ENCODE assay signal across 9 cellular contexts in the genomic region with DNA sequence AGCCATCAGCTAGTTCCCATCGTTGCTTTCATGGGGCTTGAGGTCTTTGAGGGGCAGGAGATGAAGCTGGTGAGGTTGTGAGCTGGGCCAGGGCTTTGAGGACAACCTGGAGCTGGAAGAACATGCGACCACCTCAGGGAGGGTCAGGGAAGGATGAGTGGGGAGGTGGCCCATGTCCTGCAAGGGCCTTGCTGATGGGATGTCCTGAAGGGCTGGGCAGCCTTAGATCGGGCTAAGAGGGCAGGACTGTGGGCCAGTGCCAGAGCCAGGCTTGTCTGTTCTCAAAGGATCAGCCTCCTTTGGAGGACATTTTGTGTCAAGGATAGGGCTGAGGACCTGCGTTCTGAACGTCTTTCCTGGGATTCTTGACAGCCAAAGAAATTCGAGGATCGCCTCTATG. TPM values are rescaled to one million over a fixed set of nuclear protein-coding genes. Genes with fewer than 3 reads are reported as not detected.
DNase-seq lines count a peak whose midpoint lies in the region; ATAC-seq, FAIRE-seq and TF ChIP-seq lines count a peak whose summit lies in the region.
"Had no signal": no experiment of that assay in that cellular context is flagged by ENCODE, and none has a peak within 500 bp of the region (broad histone marks: within the 10 kb centered on the region; RNA-seq: fewer than 3 reads in every experiment).

No MANE protein-coding gene starts in this region.

- no peaks in the 10 kb centered on the region for H3K9me3 Mint-ChIP-seq in activated CD4-positive, alpha-beta T cell treated with anti-CD3 and anti-CD28 coated beads for 36 hours (ENCODE audit: low read depth)

- no peak overlapping the region for H3K9ac ChIP-seq in K562 (ENCODE audit: insufficient read depth in 1 of 2, low read depth in 2 of 2, low read length in 2 of 2)
- peak overlapping the region in 1 of 2 donors; percentile 74 for H3K9ac ChIP-seq in stomach smooth muscle (ENCODE audit: low read length in 2 of 2)

- peaks cover 0 to 19% of the 10 kb centered on the region in 2 experiments; a peak in 2 of 5 replicates for H3K4me1 ChIP-seq in K562 (replicated peaks in 1 of 2; ENCODE audit: control insufficient read depth in 2 of 2, insufficient read depth in 2 of 2, low read length in 2 of 2)
- peaks cover 0 to 2% of the 10 kb centered on the region in 2 donors for H3K4me1 ChIP-seq in lung (ENCODE audit: control insufficient read depth in 2 of 2, insufficient read depth in 2 of 2, low read length in 2 of 2)
- H3K4me1 ChIP-seq in stomach smooth muscle (ENCODE audit: control insufficient read depth, insufficient read depth, low read length) = peaks cover 19% of the 10 kb centered on the region

- no peak overlapping the region for H2AFZ ChIP-seq in K562 (ENCODE audit: low read depth, low read length)

- H3K4me3 Mint-ChIP-seq in activated CD4-positive, alpha-beta T cell treated with anti-CD3 and anti-CD28 coated beads for 36 hours = peak overlapping the region; percentile 76

- H3K27ac Mint-ChIP-seq in activated CD4-positive, alpha-beta T cell treated with anti-CD3 and anti-CD28 coated beads for 36 hours = peak overlapping the region; percentile 25

- WGBS in K562 (ENCODE audit: insufficient coverage, low coverage, missing lambda C conversion rate) = 81% methylated on average over 7 of the region's 7 CpGs
- WGBS in lung, 2 donors = 80 to 83% methylated on average over 7 of the region's 7 CpGs

- H3K4me3 ChIP-seq in K562 = no peak overlapping the region
- H3K4me3 ChIP-seq in lung = no peak overlapping the region
- no peak overlapping the region for H3K4me3 ChIP-seq in stomach smooth muscle (ENCODE audit: low read length in 2 of 2)

- H3K79me2 ChIP-seq in K562 (ENCODE audit: control insufficient read depth, insufficient read depth, low read length) = no peaks in the 10 kb centered on the region

- peaks cover 7% of the 10 kb centered on the region; the same call in 1 of the 2 replicates for H4K20me1 ChIP-seq in K562 (replicated peaks; ENCODE audit: control insufficient read depth, insufficient read depth, low read length)

- no peaks in the 10 kb centered on the region for H3K9me1 ChIP-seq in K562 (ENCODE audit: control insufficient read depth, insufficient read depth, low read length)

- no peak overlapping the region for H3K27ac ChIP-seq in K562 (ENCODE audit: extremely low read depth, low read depth, low read length)
- peak overlapping the region; percentile 78 to 92 for H3K27ac ChIP-seq in lung (ENCODE audit: low read depth in 1 of 2, low read length in 1 of 2)
- peak overlapping the region; percentile 93 for H3K27ac ChIP-seq in stomach smooth muscle (ENCODE audit: low read length)

- H3K27me3 ChIP-seq in K562 (ENCODE audit: control insufficient read depth in 2 of 2, insufficient read depth in 2 of 2, low read length in 2 of 2) = no peaks in the 10 kb centered on the region
- H3K27me3 ChIP-seq in lung (ENCODE audit: control insufficient read depth, insufficient read depth) = no peaks in the 10 kb centered on the region
- H3K27me3 ChIP-seq in stomach smooth muscle (ENCODE audit: control insufficient read depth in 1 of 2, insufficient read depth in 2 of 2, low read length in 2 of 2) = no peaks in the 10 kb centered on the region

- intact Hi-C loops in activated CD4-positive, alpha-beta T cell treated with anti-CD3 and anti-CD28 coated beads for 36 hours (cut with DNase I, micrococcal nuclease) = loop anchor here in 1 of 2 experiments (1.0 kb wide), 1 partner anchor 10 kb away; a partner anchor contains a TSS
- intact Hi-C loops in K562 (cut with micrococcal nuclease) = no loop called here

- no peaks in the 10 kb centered on the region for H3K27me3 Mint-ChIP-seq in activated CD4-positive, alpha-beta T cell treated with anti-CD3 and anti-CD28 coated beads for 36 hours

- TF ChIP-seq CTCF in K562 (IDR thresholded peaks at IDR 0.05 in 2 of 3, conservative IDR thresholded peaks at IDR 0.05 in 1 of 3; ENCODE audit: insufficient read depth in 2 of 3, low read depth in 1 of 3, low read length in 3 of 3) (no peak), lung (IDR thresholded peaks at IDR 0.05; ENCODE audit: control extremely low read depth, extremely low read depth) (no peak)

- POLR2A ChIA-PET in activated CD4-positive, alpha-beta T cell treated with anti-CD3 and anti-CD28 coated beads for 36 hours (lab: Charles Lee) = no interaction called here
- POLR2A ChIA-PET in K562 (lab: Yijun Ruan, JAX) = interaction anchor here (1.0 to 1.4 kb wide), 3 partner anchors 10 to 13 kb away, joined by 3 to 4 read pairs (median 3); no protein-coding TSS in a partner anchor

- DNase-seq in activated CD4-positive, alpha-beta T cell treated with anti-CD3 and anti-CD28 coated beads for 36 hours = no peak
- no peak for DNase-seq in activated CD4-positive, alpha-beta T cell treated with anti-CD3 and anti-CD28 coated beads, Interleukin-2, amount 50 U/mL, for 48 hours
- no peak for DNase-seq in K562 (ENCODE audit: extremely low read depth in 1 of 4, low spot score in 3 of 4)
- no peak for DNase-seq in lung (ENCODE audit: low spot score)
- no peak for DNase-seq in GDM1 (lab: John Stamatoyannopoulos, UW)

- H3K4me2 ChIP-seq in K562 (ENCODE audit: insufficient read depth, low read length) = no peak overlapping the region

- no peaks in the 10 kb centered on the region for H3K36me3 Mint-ChIP-seq in activated CD4-positive, alpha-beta T cell treated with anti-CD3 and anti-CD28 coated beads for 36 hours (ENCODE audit: low read depth)

- no peak for TF ChIP-seq RAD21 in K562 (CRISPR knock-in tag; conservative IDR thresholded peaks at IDR 0.05 in 1 of 2, IDR thresholded peaks at IDR 0.05 in 1 of 2)

- H3K4me1 Mint-ChIP-seq in activated CD4-positive, alpha-beta T cell treated with anti-CD3 and anti-CD28 coated beads for 36 hours = peaks cover 11% of the 10 kb centered on the region

- CTCF ChIA-PET in activated CD4-positive, alpha-beta T cell treated with anti-CD3 and anti-CD28 coated beads for 36 hours (lab: Charles Lee) = interaction anchor here (1.1 to 2.4 kb wide), 3 partner anchors 10 to 105 kb away, joined by 4 to 9 read pairs (median 7); no protein-coding TSS in a partner anchor
- CTCF ChIA-PET in K562 (lab: Yijun Ruan, JAX; ENCODE audit: low intra/inter-chr PET ratio) = no interaction called here

- TF ChIP-seq POLR2A in K562 (conservative IDR thresholded peaks at IDR 0.05) = peak; percentile 45

- peaks cover 45% of the 10 kb centered on the region for H3K36me3 ChIP-seq in K562 (ENCODE audit: control insufficient read depth, insufficient read depth, low read length)
- H3K36me3 ChIP-seq in lung (ENCODE audit: control insufficient read depth in 2 of 2, insufficient read depth in 2 of 2, low read length in 2 of 2) = peaks cover 9 to 42% of the 10 kb centered on the region in 2 donors
- peaks cover 25 to 26% of the 10 kb centered on the region in 2 donors for H3K36me3 ChIP-seq in stomach smooth muscle (ENCODE audit: control insufficient read depth in 2 of 2, insufficient read depth in 2 of 2, low read length in 2 of 2)

- in situ Hi-C loops in K562 (cut with MboI) = no loop called here

- no peak for TF ChIP-seq EP300 in K562 (IDR thresholded peaks at IDR 0.05; ENCODE audit: low read length)

- no peak for ATAC-seq in activated CD4-positive, alpha-beta T cell treated with anti-CD3 and anti-CD28 coated beads for 36 hours
- ATAC-seq in K562 (no peak), lung (ENCODE audit: insufficient read depth, low FRiP score) (no peak), GM21529 (IDR thresholded peaks at IDR 0.05; ENCODE audit: unreplicated experiment) (no peak), HG03565 (IDR thresholded peaks at IDR 0.05; ENCODE audit: unreplicated experiment) (no peak)

- FAIRE-seq in K562 (lab: Jason Lieb, UNC) = no peak
- FAIRE-seq: TTC549 had no signal

- BruUV-seq in K562 (replicated peaks; lab: Mats Ljungman, UMichigan) = no TSS peak

- no peaks in the 10 kb centered on the region for H3K9me3 ChIP-seq in K562 (replicated peaks; ENCODE audit: control insufficient read depth, insufficient read depth, low read depth, low read length)
- H3K9me3 ChIP-seq in lung (ENCODE audit: control insufficient read depth in 2 of 2, insufficient read depth in 1 of 2, low read length in 1 of 2) = no peaks in the 10 kb centered on the region
- no peaks in the 10 kb centered on the region for H3K9me3 ChIP-seq in stomach smooth muscle (ENCODE audit: control insufficient read depth in 2 of 2, low read length in 2 of 2)

RNA-seq across cellular contexts. Expression of a gene that starts 10.5 kb away (rescaled TPM):
- total RNA-seq in activated CD4-positive, alpha-beta T cell treated with anti-CD3 and anti-CD28 coated beads for 36 hours = 10 to 100 TPM; 22.5 to 24.2 TPM
- total RNA-seq in K562 (2011; cell fraction: chromatin; rRNA removed; ENCODE audit: low replicate concordance) = 79.5 and 196 TPM in 2 replicates
- 87.7 and 88.8 TPM in 2 replicates for total RNA-seq in K562 (2011; cell fraction: nucleolus; rRNA removed)
- total RNA-seq in K562 (2011; cell fraction: nucleoplasm; rRNA removed) = 87.0 and 108 TPM in 2 replicates
- total RNA-seq in K562 (2014; rRNA removed) = 31.8 and 34.9 TPM in 2 replicates
- total RNA-seq in K562 (2014; rRNA removed; fragmentation: Illumina TruSeq; extraction: Trizol) = 14.7 and 15.9 TPM in 2 replicates
- 19.3 and 20.3 TPM in 2 replicates for total RNA-seq in K562 (2015; rRNA removed; fragmentation: Illumina TruSeq; extraction: Trizol)
- total RNA-seq in K562 (2021) = 37.8 and 43.8 TPM in 2 replicates
- 23.8 and 34.3 TPM in 2 replicates for polyA plus RNA-seq in K562 (2011; rRNA removed)
- 28.3 and 30.8 TPM in 2 replicates for polyA plus RNA-seq in K562 (2011; cell fraction: cytosol; rRNA removed)
- 96.2 and 120 TPM in 2 replicates for polyA plus RNA-seq in K562 (2011; cell fraction: nucleus; rRNA removed)
- polyA plus RNA-seq in K562 (2012) = 34.7 and 66.7 TPM in 2 replicates
- polyA plus RNA-seq in K562 (2014; fragmentation: Illumina TruSeq; extraction: Trizol) = 31.5 and 33.7 TPM in 2 replicates
- polyA plus RNA-seq in K562 (2014; fragmentation: Nextera tagmentation; extraction: Ambion mirVana) = 1 to 10 TPM; 1.8 to 4.0 TPM
- 38.1 and 45.2 TPM in 2 replicates for polyA plus RNA-seq in K562 (2014; rRNA removed)
- polyA minus RNA-seq in K562 (2011; rRNA and poly(A)+ RNA removed) = 22.5 and 23.2 TPM in 2 replicates
- polyA minus RNA-seq in K562 (2011; cell fraction: cytosol; rRNA and poly(A)+ RNA removed) = 13.0 and 20.7 TPM in 2 replicates
- 33.0 and 46.9 TPM in 2 replicates for polyA minus RNA-seq in K562 (2011; cell fraction: nucleus; rRNA and poly(A)+ RNA removed)
- total RNA-seq in lung = 10 to 100 TPM; 45.3 to 72.5 TPM
- polyA plus RNA-seq in lung = 10 to 100 TPM; 44.1 to 53.1 TPM

RNA-seq across cellular contexts. Expression of a gene that starts 24.3 kb away (rescaled TPM):
- 1 to 10 TPM in 1 of 2 experiments, under 1 TPM in 1; 0.86 to 1.1 TPM for total RNA-seq in activated CD4-positive, alpha-beta T cell treated with anti-CD3 and anti-CD28 coated beads for 36 hours
- total RNA-seq in K562 (2011; cell fraction: chromatin; rRNA removed; ENCODE audit: low replicate concordance) = 5.6 and 11.8 TPM in 2 replicates
- 6.8 and 8.0 TPM in 2 replicates for total RNA-seq in K562 (2011; cell fraction: nucleolus; rRNA removed)
- total RNA-seq in K562 (2011; cell fraction: nucleoplasm; rRNA removed) = 6.1 and 6.6 TPM in 2 replicates
- total RNA-seq in K562 (2014; rRNA removed) (0.18 and 0.41 TPM in 2 replicates), K562 (2014; rRNA removed; fragmentation: Illumina TruSeq; extraction: Trizol) (0.45 and 0.47 TPM in 2 replicates), K562 (2015; rRNA removed; fragmentation: Illumina TruSeq; extraction: Trizol) (0.76 and 0.94 TPM in 2 replicates), K562 (2021) (1.4 and 1.6 TPM in 2 replicates), lung (under 1 TPM; 0.82 to 0.83 TPM)
- polyA plus RNA-seq in K562 (2011; rRNA removed) (0.54 and 0.74 TPM in 2 replicates), K562 (2014; fragmentation: Illumina TruSeq; extraction: Trizol) (0.46 and 0.49 TPM in 2 replicates), K562 (2014; fragmentation: Nextera tagmentation; extraction: Ambion mirVana) (under 1 TPM; 0.15 to 0.38 TPM), K562 (2014; rRNA removed) (0.59 and 1.2 TPM in 2 replicates), lung (under 1 TPM; 0.21 to 0.35 TPM)
- polyA plus RNA-seq in K562 (2011; cell fraction: cytosol; rRNA removed) = 0.37 and 0.38 TPM in 2 replicates
- polyA plus RNA-seq in K562 (2011; cell fraction: nucleus; rRNA removed) = 2.4 and 2.6 TPM in 2 replicates
- 0.52 and 0.83 TPM in 2 replicates for polyA plus RNA-seq in K562 (2012)
- 0.91 and 1.2 TPM in 2 replicates for polyA minus RNA-seq in K562 (2011; rRNA and poly(A)+ RNA removed)
- 1.0 and 1.3 TPM in 2 replicates for polyA minus RNA-seq in K562 (2011; cell fraction: cytosol; rRNA and poly(A)+ RNA removed)
- polyA minus RNA-seq in K562 (2011; cell fraction: nucleus; rRNA and poly(A)+ RNA removed) = 0.89 and 1.3 TPM in 2 replicates

RNA-seq across cellular contexts. Expression of a gene that starts 31.9 kb away (rescaled TPM):
- 1 to 10 TPM; 3.9 to 4.5 TPM for total RNA-seq in activated CD4-positive, alpha-beta T cell treated with anti-CD3 and anti-CD28 coated beads for 36 hours
- total RNA-seq in K562 (2011; cell fraction: chromatin; rRNA removed; ENCODE audit: low replicate concordance) = 1.5 and 3.5 TPM in 2 replicates
- 3.8 and 4.1 TPM in 2 replicates for total RNA-seq in K562 (2011; cell fraction: nucleolus; rRNA removed)
- 1.5 and 2.4 TPM in 2 replicates for total RNA-seq in K562 (2011; cell fraction: nucleoplasm; rRNA removed)
- 4.9 and 5.1 TPM in 2 replicates for total RNA-seq in K562 (2014; rRNA removed)
- total RNA-seq in K562 (2014; rRNA removed; fragmentation: Illumina TruSeq; extraction: Trizol) = 0.45 and 0.76 TPM in 2 replicates
- total RNA-seq in K562 (2015; rRNA removed; fragmentation: Illumina TruSeq; extraction: Trizol) = 2.0 and 2.5 TPM in 2 replicates
- total RNA-seq in K562 (2021) = 10.2 and 12.3 TPM in 2 replicates
- polyA plus RNA-seq in K562 (2011; rRNA removed) = 0.35 and 0.66 TPM in 2 replicates
- 0.53 and 1.7 TPM in 2 replicates for polyA plus RNA-seq in K562 (2011; cell fraction: cytosol; rRNA removed)
- 1.5 and 2.7 TPM in 2 replicates for polyA plus RNA-seq in K562 (2011; cell fraction: nucleus; rRNA removed)
- 3.7 and 4.7 TPM in 2 replicates for polyA plus RNA-seq in K562 (2012)
- 1.1 and 2.1 TPM in 2 replicates for polyA plus RNA-seq in K562 (2014; fragmentation: Illumina TruSeq; extraction: Trizol)
- not detected for polyA plus RNA-seq in K562 (2014; fragmentation: Nextera tagmentation; extraction: Ambion mirVana)
- polyA plus RNA-seq in K562 (2014; rRNA removed) = 2.8 and 3.3 TPM in 2 replicates
- polyA minus RNA-seq in K562 (2011; rRNA and poly(A)+ RNA removed) = 0.14 and 0.15 TPM in 2 replicates
- polyA minus RNA-seq in K562 (2011; cell fraction: cytosol; rRNA and poly(A)+ RNA removed) = 2.3 and 3.2 TPM in 2 replicates
- 1.1 and 1.2 TPM in 2 replicates for polyA minus RNA-seq in K562 (2011; cell fraction: nucleus; rRNA and poly(A)+ RNA removed)
- 10 to 100 TPM in 1 of 2 donors, 1 to 10 TPM in 1; 3.1 to 10.7 TPM for total RNA-seq in lung
- polyA plus RNA-seq in lung = 1 to 10 TPM; 1.9 to 6.5 TPM

RNA-seq across cellular contexts. Expression of a gene that starts 33.9 kb away (rescaled TPM):
- total RNA-seq in activated CD4-positive, alpha-beta T cell treated with anti-CD3 and anti-CD28 coated beads for 36 hours = 10 to 100 TPM; 43.4 to 51.3 TPM
- 26.3 and 57.2 TPM in 2 replicates for total RNA-seq in K562 (2011; cell fraction: chromatin; rRNA removed; ENCODE audit: low replicate concordance)
- total RNA-seq in K562 (2011; cell fraction: nucleolus; rRNA removed) = 42.0 and 43.3 TPM in 2 replicates
- 29.6 and 33.7 TPM in 2 replicates for total RNA-seq in K562 (2011; cell fraction: nucleoplasm; rRNA removed)
- 44.0 and 48.7 TPM in 2 replicates for total RNA-seq in K562 (2014; rRNA removed)
- total RNA-seq in K562 (2014; rRNA removed; fragmentation: Illumina TruSeq; extraction: Trizol) = 20.4 and 21.2 TPM in 2 replicates
- total RNA-seq in K562 (2015; rRNA removed; fragmentation: Illumina TruSeq; extraction: Trizol) = 47.2 and 50.6 TPM in 2 replicates
- total RNA-seq in K562 (2021) = 87.2 and 88.2 TPM in 2 replicates
- 22.2 and 22.4 TPM in 2 replicates for polyA plus RNA-seq in K562 (2011; rRNA removed)
- 20.0 and 52.3 TPM in 2 replicates for polyA plus RNA-seq in K562 (2011; cell fraction: cytosol; rRNA removed)
- 13.5 and 20.7 TPM in 2 replicates for polyA plus RNA-seq in K562 (2011; cell fraction: nucleus; rRNA removed)
- 26.6 and 47.2 TPM in 2 replicates for polyA plus RNA-seq in K562 (2012)
- polyA plus RNA-seq in K562 (2014; fragmentation: Illumina TruSeq; extraction: Trizol) = 24.5 and 44.3 TPM in 2 replicates
- polyA plus RNA-seq in K562 (2014; fragmentation: Nextera tagmentation; extraction: Ambion mirVana) = 1 to 10 TPM; 1.5 to 2.6 TPM
- polyA plus RNA-seq in K562 (2014; rRNA removed) = 51.4 and 55.4 TPM in 2 replicates
- 11.4 and 14.9 TPM in 2 replicates for polyA minus RNA-seq in K562 (2011; rRNA and poly(A)+ RNA removed)
- polyA minus RNA-seq in K562 (2011; cell fraction: cytosol; rRNA and poly(A)+ RNA removed) = 25.1 and 33.2 TPM in 2 replicates
- 12.3 and 17.1 TPM in 2 replicates for polyA minus RNA-seq in K562 (2011; cell fraction: nucleus; rRNA and poly(A)+ RNA removed)
- 10 to 100 TPM; 14.6 to 38.1 TPM for total RNA-seq in lung
- polyA plus RNA-seq in lung = 10 to 100 TPM in 1 of 2 donors, 1 to 10 TPM in 1; 8.9 to 29.2 TPM
